8 cellular contexts compared by ENCODE assay signal in genomic region chr13:32538621-32539246, GRCh38. TPM values are rescaled to one million over a fixed set of nuclear protein-coding genes. Genes with fewer than 3 reads are reported as not detected.
DNase-seq lines count a peak whose midpoint lies in the region; ATAC-seq, FAIRE-seq and TF ChIP-seq lines count a peak whose summit lies in the region.

Gene N4BP2L2, minus strand, starts transcription at chr13:32538795. Its CDS starts 1,768 bp downstream, at chr13:32537027.

- H3K9me3 ChIP-seq in RWPE2 (ENCODE audit: severe bottlenecking): no peaks in the 10 kb centered on the region

- TF ChIP-seq POLR2A in H54 (IDR thresholded peaks at IDR 0.05; ENCODE audit: low read depth, low read length): peak; percentile 45; the same call in 1 of the 2 replicates

- peak; percentile 66 for TF ChIP-seq CTCF in RWPE2 (IDR thresholded peaks at IDR 0.05; ENCODE audit: poor library complexity, severe bottlenecking)
- TF ChIP-seq CTCF in fibroblast of mammary gland (conservative IDR thresholded peaks at IDR 0.05; ENCODE audit: control insufficient read depth, insufficient read depth, low read depth, low read length): peak; percentile 45

- intact Hi-C loops in activated T-helper 2 cell treated with anti-CD3 and anti-CD28 coated beads, Interferon-gamma antibody, Interleukin-2, Interleukin-4, amounts not matched to agents 10 μg/mL and 5 μg/mL and 100 μg/mL, durations not matched to agents 14 hours and 24 hours and 36 hours (cut with micrococcal nuclease): loop anchor here (1.0 to 10.0 kb wide), 8 partner anchors 48 to 1004 kb away; partner anchors contain the start of genes BRCA2, FRY, PDS5B and ZAR1L

- H3K4me3 ChIP-seq in RWPE2 (ENCODE audit: severe bottlenecking): peak within 1 kb of the TSS; percentile 54
- peak within 1 kb of the TSS; percentile 90 for H3K4me3 ChIP-seq in fibroblast of mammary gland (ENCODE audit: control insufficient read depth, low read depth, low read length)

- no peaks in the 10 kb centered on the region for H3K9me3 Mint-ChIP-seq in activated T-helper 2 cell treated with anti-CD3 and anti-CD28 coated beads, Interferon-gamma antibody, Interleukin-2, Interleukin-4, amounts not matched to agents 10 μg/mL and 5 μg/mL and 100 μg/mL, durations not matched to agents 14 hours and 24 hours and 36 hours
- peaks cover 0 to 5% (median 0%) of the 10 kb centered on the region in 9 donors for H3K9me3 Mint-ChIP-seq in naive thymus-derived CD8-positive, alpha-beta T cell

- peaks cover 39% of the 10 kb centered on the region for H3K36me3 ChIP-seq in RWPE2 (ENCODE audit: low read depth)

- peaks cover 36% of the 10 kb centered on the region for H3K4me1 Mint-ChIP-seq in activated T-helper 2 cell treated with anti-CD3 and anti-CD28 coated beads, Interferon-gamma antibody, Interleukin-2, Interleukin-4, amounts not matched to agents 10 μg/mL and 5 μg/mL and 100 μg/mL, durations not matched to agents 14 hours and 24 hours and 36 hours (ENCODE audit: low read depth)
- peaks cover 18 to 52% (median 45%) of the 10 kb centered on the region in 4 donors for H3K4me1 Mint-ChIP-seq in naive thymus-derived CD8-positive, alpha-beta T cell

- peak; percentile 98 for FAIRE-seq in H54 (lab: Jason Lieb, UNC)

- H3K27ac ChIP-seq in RWPE2 (ENCODE audit: poor library complexity, severe bottlenecking): peak within 1 kb of the TSS; percentile 69

- peak; percentile 99 for ATAC-seq in RWPE2 (ENCODE audit: low read depth)
- peak; percentile 96 for ATAC-seq in naive thymus-derived CD8-positive, alpha-beta T cell

- peaks cover 35% of the 10 kb centered on the region for H3K36me3 Mint-ChIP-seq in activated T-helper 2 cell treated with anti-CD3 and anti-CD28 coated beads, Interferon-gamma antibody, Interleukin-2, Interleukin-4, amounts not matched to agents 10 μg/mL and 5 μg/mL and 100 μg/mL, durations not matched to agents 14 hours and 24 hours and 36 hours (ENCODE audit: low read depth)
- H3K36me3 Mint-ChIP-seq in naive thymus-derived CD8-positive, alpha-beta T cell: peaks cover 16 to 31% (median 21%) of the 10 kb centered on the region in 3 donors

- POLR2A ChIA-PET in naive thymus-derived CD8-positive, alpha-beta T cell (lab: Charles Lee): interaction anchor here (0.6 to 2.4 kb wide), 10 partner anchors 13 to 1279 kb away, joined by 3 to 24 read pairs (median 6); partner anchors contain the start of genes BRCA2, N4BP2L1, PDS5B and RFC3

- peak within 1 kb of the TSS; percentile 98 for H3K27ac Mint-ChIP-seq in activated T-helper 2 cell treated with anti-CD3 and anti-CD28 coated beads, Interferon-gamma antibody, Interleukin-2, Interleukin-4, amounts not matched to agents 10 μg/mL and 5 μg/mL and 100 μg/mL, durations not matched to agents 14 hours and 24 hours and 36 hours
- peak within 1 kb of the TSS; percentile 98 to 100 (median 100) for H3K27ac Mint-ChIP-seq in naive thymus-derived CD8-positive, alpha-beta T cell

- H3K27me3 ChIP-seq in RWPE2 (ENCODE audit: insufficient read depth, poor library complexity, severe bottlenecking): no peaks in the 10 kb centered on the region

- H3K4me3 Mint-ChIP-seq in activated T-helper 2 cell treated with anti-CD3 and anti-CD28 coated beads, Interferon-gamma antibody, Interleukin-2, Interleukin-4, amounts not matched to agents 10 μg/mL and 5 μg/mL and 100 μg/mL, durations not matched to agents 14 hours and 24 hours and 36 hours (ENCODE audit: low read depth): peak within 1 kb of the TSS; percentile 93
- H3K4me3 Mint-ChIP-seq in naive thymus-derived CD8-positive, alpha-beta T cell: peak within 1 kb of the TSS; percentile 95 to 100 (median 97)

- no peaks in the 10 kb centered on the region for H3K27me3 Mint-ChIP-seq in activated T-helper 2 cell treated with anti-CD3 and anti-CD28 coated beads, Interferon-gamma antibody, Interleukin-2, Interleukin-4, amounts not matched to agents 10 μg/mL and 5 μg/mL and 100 μg/mL, durations not matched to agents 14 hours and 24 hours and 36 hours (ENCODE audit: low read depth)
- peaks cover 0 to 4% (median 0%) of the 10 kb centered on the region in 5 donors for H3K27me3 Mint-ChIP-seq in naive thymus-derived CD8-positive, alpha-beta T cell

- peak; percentile 95 for DNase-seq in ELF-1 (ENCODE audit: low read depth, low spot score)
- peak; percentile 49 for DNase-seq in H54 (ENCODE audit: insufficient read length, low spot score)
- peak; percentile 94 for DNase-seq in LoVo (ENCODE audit: low spot score)
- peak; percentile 84 for DNase-seq in RWPE2 (ENCODE audit: low spot score)
- DNase-seq in activated T-helper 2 cell treated with anti-CD3 and anti-CD28 coated beads, Interferon-gamma antibody, Interleukin-2, Interleukin-4, amounts not matched to agents 10 μg/mL and 5 μg/mL and 100 μg/mL, durations not matched to agents 14 hours and 24 hours and 36 hours (ENCODE audit: low spot score): peak; percentile 88
- DNase-seq in fibroblast of mammary gland (ENCODE audit: low read depth): peak; percentile 98
- peak; percentile 70 to 95 (median 90) for DNase-seq in naive thymus-derived CD8-positive, alpha-beta T cell
- DNase-seq in stimulated activated naive CD4-positive, alpha-beta T cell (lab: John Stamatoyannopoulos, UW): peak; percentile 77 to 91 (median 87)

- H3K4me1 ChIP-seq in RWPE2 (ENCODE audit: insufficient read depth, poor library complexity, severe bottlenecking): peaks cover 8% of the 10 kb centered on the region

RNA-seq across cellular contexts. Expression of gene N4BP2L2, which starts in this region (rescaled TPM):
- 94.3 and 105 TPM in 2 replicates for total RNA-seq in activated T-helper 2 cell treated with anti-CD3 and anti-CD28 coated beads, Interferon-gamma antibody, Interleukin-2, Interleukin-4, amounts not matched to agents 10 μg/mL and 5 μg/mL and 100 μg/mL, durations not matched to agents 14 hours and 24 hours and 36 hours
- total RNA-seq in naive thymus-derived CD8-positive, alpha-beta T cell: 100 to 1,000 TPM; 332 to 395 TPM
- polyA plus RNA-seq in naive thymus-derived CD8-positive, alpha-beta T cell: 100 to 1,000 TPM; 126 to 186 (median 168) TPM

Comparison
In these comparisons a context has a peak if more than half of its experiments do, and no peak if none do; other contexts are left out.
1. Peak in every context shown above with its lines: DNase-seq, ATAC-seq, H3K4me3 ChIP-seq and H3K27ac ChIP-seq.